Comparison of ENCODE assay signal across 15 cellular contexts in the genomic region with DNA sequence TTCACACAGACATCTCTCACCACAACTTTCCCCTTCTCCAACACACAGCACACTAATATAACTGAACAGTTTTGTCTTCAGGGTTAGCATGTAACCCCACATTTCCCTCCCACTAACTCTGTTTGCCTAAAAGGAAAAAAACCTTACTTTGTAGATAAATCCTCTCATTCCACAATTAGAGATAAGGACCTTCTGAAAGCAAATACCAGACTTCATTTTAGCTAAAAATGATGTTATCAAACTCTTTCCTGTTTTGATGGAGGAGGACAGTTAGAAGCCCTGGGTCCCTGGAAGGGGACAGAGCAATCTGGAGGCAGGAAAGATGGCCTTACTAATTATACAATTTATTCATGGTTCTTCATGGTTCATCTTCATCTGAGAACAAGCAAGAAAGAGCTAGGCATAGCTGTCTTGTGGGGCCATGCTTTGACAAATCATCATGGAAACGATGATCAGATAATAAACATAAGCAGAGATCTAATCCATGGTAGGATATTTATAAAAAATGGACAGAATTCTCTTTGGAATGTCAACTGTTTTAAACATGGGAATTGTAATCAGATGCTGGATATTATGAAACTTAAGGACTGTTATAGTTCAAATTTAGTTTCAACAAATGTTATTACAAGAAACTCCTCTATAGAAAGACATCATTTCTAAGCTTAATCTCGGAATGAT.
"Had no signal": no experiment of that assay in that cellular context is flagged by ENCODE, and none has a peak within 500 bp of the region (broad histone marks: within the 10 kb centered on the region; RNA-seq: fewer than 3 reads in every experiment).

No MANE protein-coding gene starts in this region.

- H3K36me3 Mint-ChIP-seq: activated naive CD8-positive, alpha-beta T cell treated with anti-CD3 and anti-CD28 coated beads, Interleukin-2, amount 10 ng/mL, durations not matched to agents 7 days and 5 days; natural killer cell treated with Interleukin-12 subunit alpha and Interleukin-12 subunit beta and Interleukin-15 and Interleukin-18, amount 100 ng/mL, for 72 hours had no signal

- H3K27me3 Mint-ChIP-seq: activated naive CD8-positive, alpha-beta T cell treated with anti-CD3 and anti-CD28 coated beads, Interleukin-2, amount 10 ng/mL, durations not matched to agents 7 days and 5 days; natural killer cell treated with Interleukin-12 subunit alpha and Interleukin-12 subunit beta and Interleukin-15 and Interleukin-18, amount 100 ng/mL, for 72 hours; progenitor cell of endocrine pancreas; stimulated activated naive B cell treated with anti-CD40 and anti-IgM and Interleukin-4, amounts not matched to agents 10 μg/mL and 1 μg/mL and 100 μg/mL, for 72 hours had no signal

- FAIRE-seq: bronchial epithelial cell had no signal

- DNase-seq: activated effector memory CD4-positive, alpha-beta T cell treated with Interleukin-2 at 50 U/mL for 16 hours; activated naive CD8-positive, alpha-beta T cell treated with anti-CD3 and anti-CD28 coated beads, Interleukin-2, amount 10 ng/mL, durations not matched to agents 7 days and 5 days; dorsolateral prefrontal cortex; foreskin keratinocyte; head of caudate nucleus; left colon; occipital lobe; right cardiac atrium; stimulated activated naive B cell treated with anti-CD40 and anti-IgM and Interleukin-4, amounts not matched to agents 10 μg/mL and 1 μg/mL and 100 μg/mL, for 72 hours; substantia nigra had no signal

- H3K27ac Mint-ChIP-seq: activated naive CD8-positive, alpha-beta T cell treated with anti-CD3 and anti-CD28 coated beads, Interleukin-2, amount 10 ng/mL, durations not matched to agents 7 days and 5 days; natural killer cell treated with Interleukin-12 subunit alpha and Interleukin-12 subunit beta and Interleukin-15 and Interleukin-18, amount 100 ng/mL, for 72 hours; progenitor cell of endocrine pancreas; stimulated activated naive B cell treated with anti-CD40 and anti-IgM and Interleukin-4, amounts not matched to agents 10 μg/mL and 1 μg/mL and 100 μg/mL, for 72 hours had no signal

- H3K4me3 ChIP-seq: ascending aorta, dorsolateral prefrontal cortex had no signal

- H3K9me3 Mint-ChIP-seq: natural killer cell treated with Interleukin-12 subunit alpha and Interleukin-12 subunit beta and Interleukin-15 and Interleukin-18, amount 100 ng/mL, for 72 hours; stimulated activated naive B cell treated with anti-CD40 and anti-IgM and Interleukin-4, amounts not matched to agents 10 μg/mL and 1 μg/mL and 100 μg/mL, for 72 hours had no signal

- H3K4me3 Mint-ChIP-seq: activated naive CD8-positive, alpha-beta T cell treated with anti-CD3 and anti-CD28 coated beads, Interleukin-2, amount 10 ng/mL, durations not matched to agents 7 days and 5 days; natural killer cell treated with Interleukin-12 subunit alpha and Interleukin-12 subunit beta and Interleukin-15 and Interleukin-18, amount 100 ng/mL, for 72 hours; stimulated activated naive B cell treated with anti-CD40 and anti-IgM and Interleukin-4, amounts not matched to agents 10 μg/mL and 1 μg/mL and 100 μg/mL, for 72 hours had no signal

- ATAC-seq: esophagus mucosa; foreskin keratinocyte; left colon; natural killer cell treated with Interleukin-12 subunit alpha and Interleukin-12 subunit beta and Interleukin-15 and Interleukin-18, amount 100 ng/mL, for 72 hours; right cardiac atrium; stimulated activated naive B cell treated with anti-CD40 and anti-IgM and Interleukin-4, amounts not matched to agents 10 μg/mL and 1 μg/mL and 100 μg/mL, for 72 hours had no signal
